In genomic region chr6:37868447-37868825, GRCh38 we compare ENCODE assay signal across 10 cellular contexts. TPM values are rescaled to one million over a fixed set of nuclear protein-coding genes. Genes with fewer than 3 reads are reported as not detected.
DNase-seq lines count a peak whose midpoint lies in the region; ATAC-seq and TF ChIP-seq lines count a peak whose summit lies in the region.
"Had no signal": no experiment of that assay in that cellular context is flagged by ENCODE, and none has a peak within 500 bp of the region (broad histone marks: within the 10 kb centered on the region; RNA-seq: fewer than 3 reads in every experiment).

No MANE protein-coding gene starts in this region.

- no peak overlapping the region for H3K23ac ChIP-seq in H9 (ENCODE audit: insufficient read length, low read depth, low read length)

- no peaks in the 10 kb centered on the region for H3K23me2 ChIP-seq in H9 (ENCODE audit: insufficient read length, low read depth, low read length, poor library complexity, severe bottlenecking)

- no peak overlapping the region for H4K91ac ChIP-seq in H9 (ENCODE audit: insufficient read length, low read depth, low read length)

- H3K9me3 ChIP-seq in A673 (ENCODE audit: low read depth, low read length, poor library complexity, severe bottlenecking) (no peaks in the 10 kb centered on the region), H9 (ENCODE audit: control insufficient read depth, low read depth, low read length) (no peaks in the 10 kb centered on the region), adipocyte (ENCODE audit: control insufficient read depth, low read length) (no peaks in the 10 kb centered on the region), left lung (no peaks in the 10 kb centered on the region), ovary (no peaks in the 10 kb centered on the region), stomach (peaks cover 0 to 8% (median 0%) of the 10 kb centered on the region in 4 donors)

- no peak overlapping the region for H2BK15ac ChIP-seq in H9 (ENCODE audit: low read depth, low read length)

- H3K4me3 ChIP-seq in A673 (ENCODE audit: low read depth, low read length, poor library complexity, severe bottlenecking) (no peak overlapping the region), adipocyte (ENCODE audit: low read length) (peak overlapping the region; percentile 8), left lung (no peak overlapping the region), ovary (no peak overlapping the region), stomach (no peak overlapping the region)

- no peak overlapping the region for H2AFZ ChIP-seq in H9 (ENCODE audit: low read length)

- H3K4me1 ChIP-seq in A673 (ENCODE audit: insufficient read depth, low read length, poor library complexity, severe bottlenecking) (peaks cover 6% of the 10 kb centered on the region), H9 (ENCODE audit: insufficient read depth, low read length) (peaks cover 5% of the 10 kb centered on the region; the same call in 1 of the 2 replicates), adipocyte (ENCODE audit: control insufficient read depth, insufficient read depth, low read length) (peaks cover 32% of the 10 kb centered on the region), left lung (peaks cover 8 to 59% of the 10 kb centered on the region in 2 donors), ovary (ENCODE audit: insufficient read depth) (peaks cover 4% of the 10 kb centered on the region), stomach (peaks cover 6 to 59% (median 37%) of the 10 kb centered on the region in 4 donors)

- no peak overlapping the region for H4K8ac ChIP-seq in H9 (replicated peaks; ENCODE audit: insufficient read length, low read depth, low read length)

- no peak for TF ChIP-seq CTCF in A673 (conservative IDR thresholded peaks at IDR 0.05; ENCODE audit: low read depth, low read length)
- TF ChIP-seq CTCF in H9 (conservative IDR thresholded peaks at IDR 0.05): no peak
- TF ChIP-seq CTCF in left lung (IDR thresholded peaks at IDR 0.05): no peak
- TF ChIP-seq CTCF in ovary (IDR thresholded peaks at IDR 0.05): no peak
- TF ChIP-seq CTCF in stomach (IDR thresholded peaks at IDR 0.05): no peak

- DNase-seq in A673 (ENCODE audit: low spot score) (peak; percentile 19), H9 (no peak), adipocyte (ENCODE audit: low read depth) (no peak), left lung (no peak), ovary (no peak), stomach (no peak)
- DNase-seq: NK-92 treated with Interleukin-12 subunit alpha and Interleukin-12 subunit beta, amount 100 ng/mL, for 24 hours had no signal

- H3T11ph ChIP-seq in H9 (ENCODE audit: low read length): no peak overlapping the region

- peaks cover 3% of the 10 kb centered on the region; the same call in 1 of the 2 replicates for H3K79me2 ChIP-seq in H9 (ENCODE audit: insufficient read depth, low read length)

- intact Hi-C loops in A673 (cut with micrococcal nuclease; ENCODE audit: unreplicated experiment) (no loop called here), left lung (cut with DNase I) (no loop called here), ovary (cut with DNase I) (loop anchor here in 1 of 4 donors (10.0 kb wide), 1 partner anchor 54 kb away; the partner anchor contains the start of gene ZFAND3), stomach (cut with DNase I; ENCODE audit: low total_unique reads) (no loop called here)

- BruUV-seq in A673 (replicated peaks; lab: Mats Ljungman, UMichigan): no TSS peak

- ATAC-seq in left lung (peak; percentile 48), GM21825 (IDR thresholded peaks at IDR 0.05; ENCODE audit: unreplicated experiment) (no peak), GM18511 (IDR thresholded peaks at IDR 0.05; ENCODE audit: unreplicated experiment) (no peak)

- POLR2A ChIA-PET in A673 (lab: Charles Lee; ENCODE audit: low non-redundant PET): no interaction called here

- H4K5ac ChIP-seq in H9 (ENCODE audit: insufficient read length, low read depth, low read length): no peak overlapping the region

- H3K27me3 ChIP-seq in A673 (replicated peaks; ENCODE audit: insufficient read depth, low read depth, low read length, poor library complexity) (no peaks in the 10 kb centered on the region), H9 (ENCODE audit: insufficient read depth, low read length) (no peaks in the 10 kb centered on the region), adipocyte (replicated peaks; ENCODE audit: control insufficient read depth, insufficient read depth, low read length) (no peaks in the 10 kb centered on the region), left lung (no peaks in the 10 kb centered on the region), ovary (no peaks in the 10 kb centered on the region), stomach (no peaks in the 10 kb centered on the region)

- TF ChIP-seq EP300 in ovary (IDR thresholded peaks at IDR 0.05) (no peak), stomach (IDR thresholded peaks at IDR 0.05) (no peak)

- H3K4me3 Mint-ChIP-seq in H9: no peak overlapping the region; a peak in 1 of 5 replicates

- peaks cover 33% of the 10 kb centered on the region in 2 experiments for H3K4me1 Mint-ChIP-seq in H9

- H3K4ac ChIP-seq in H9 (ENCODE audit: low read depth, low read length): no peak overlapping the region

- no peak overlapping the region for H2BK5ac ChIP-seq in H9 (ENCODE audit: insufficient read length, low read length)

- no peak overlapping the region for H2BK12ac ChIP-seq in H9 (ENCODE audit: insufficient read length, low read depth, low read length)

- H3K9ac ChIP-seq in H9 (ENCODE audit: extremely low read depth, insufficient read length, low read length) (no peak overlapping the region), adipocyte (ENCODE audit: low read length) (no peak overlapping the region)

- H3K27me3 Mint-ChIP-seq in H9 (ENCODE audit: low read depth): no peaks in the 10 kb centered on the region
- H3K27me3 Mint-ChIP-seq: IgD-negative memory B cell had no signal

- H2BK120ac ChIP-seq in H9 (ENCODE audit: low read depth, low read length, poor library complexity, severe bottlenecking): no peak overlapping the region

- no peak overlapping the region for H3K4me2 ChIP-seq in H9 (ENCODE audit: insufficient read depth, insufficient read length, low read length)

- no peaks in the 10 kb centered on the region for H4K20me1 ChIP-seq in H9 (ENCODE audit: control insufficient read depth, insufficient read depth, insufficient read length)

- no peak for TF ChIP-seq POLR2A in ovary (IDR thresholded peaks at IDR 0.05)
- no peak for TF ChIP-seq POLR2A in stomach (IDR thresholded peaks at IDR 0.05)

- CTCF ChIA-PET in A673 (lab: Charles Lee): no interaction called here

- no peak overlapping the region for H3K27ac ChIP-seq in A673 (ENCODE audit: low read depth, low read length, poor library complexity, severe bottlenecking)
- H3K27ac ChIP-seq in H9 (ENCODE audit: insufficient read length, low read depth, low read length): no peak overlapping the region
- no peak overlapping the region for H3K27ac ChIP-seq in left lung
- no peak overlapping the region for H3K27ac ChIP-seq in ovary
- H3K27ac ChIP-seq in stomach: no peak overlapping the region

- no peaks in the 10 kb centered on the region for H3K9me3 Mint-ChIP-seq in H9

- no peaks in the 10 kb centered on the region; a peak in 2 of 7 replicates for H3K36me3 Mint-ChIP-seq in H9 (ENCODE audit: insufficient read depth in 1 of 3, low read depth in 3 of 3)

- no peak overlapping the region for H2BK20ac ChIP-seq in H9 (ENCODE audit: low read depth, low read length, poor library complexity, severe bottlenecking)

- no peaks in the 10 kb centered on the region for H3K36me3 ChIP-seq in A673 (ENCODE audit: insufficient read depth, low read length, poor library complexity, severe bottlenecking)
- no peaks in the 10 kb centered on the region for H3K36me3 ChIP-seq in adipocyte (ENCODE audit: control insufficient read depth, insufficient read depth, low read length, severe bottlenecking)
- no peaks in the 10 kb centered on the region for H3K36me3 ChIP-seq in left lung
- H3K36me3 ChIP-seq in ovary: no peaks in the 10 kb centered on the region
- H3K36me3 ChIP-seq in stomach: no peaks in the 10 kb centered on the region

- peak overlapping the region in 2 of 3 experiments; percentile 19 to 58; a peak in 3 of 7 replicates for H3K27ac Mint-ChIP-seq in H9

- no peak overlapping the region for H3K18ac ChIP-seq in H9 (ENCODE audit: insufficient read length, low read depth, low read length)

- H2AK5ac ChIP-seq in H9 (ENCODE audit: insufficient read length, low read length): no peak overlapping the region

- peaks cover 13% of the 10 kb centered on the region for H3K79me1 ChIP-seq in H9 (ENCODE audit: insufficient read depth, low read depth, low read length, poor library complexity, severe bottlenecking)

- no CpG with 5 or more reads among the region's 4 CpGs for WGBS in H9 (ENCODE audit: extremely low coverage, insufficient read length, low lambda C conversion rate)
- 34 to 44% (median 38%) methylated on average over 4 of the region's 4 CpGs for WGBS in ovary, 3 donors
- 52 to 66% (median 60%) methylated on average over 4 of the region's 4 CpGs for WGBS in stomach, 5 donors

- H3K56ac ChIP-seq in H9 (ENCODE audit: insufficient read length, low read depth, low read length): no peak overlapping the region

- no peak overlapping the region for H3K14ac ChIP-seq in H9 (ENCODE audit: insufficient read depth, low read length)

RNA-seq across cellular contexts. Expression of gene ZFAND3, which starts 48.9 kb away (rescaled TPM):
- total RNA-seq in A673 (2021) (64.0 and 67.4 TPM in 2 replicates), H9 (2021) (56.7 and 57.7 TPM in 2 replicates), left lung (10 to 100 TPM; 65.9 TPM), ovary (10 to 100 TPM; 16.6 to 81.1 (median 51.9) TPM), stomach (100 to 1,000 TPM in 1 of 5 donors, 10 to 100 TPM in 4; 35.1 to 164 (median 42.3) TPM)
- polyA plus RNA-seq in ovary (100 to 1,000 TPM in 1 of 2 donors, 10 to 100 TPM in 1; 39.8 to 220 TPM), stomach (10 to 100 TPM; 19.8 to 38.5 (median 32.9) TPM)
